Comparison of ENCODE assay signal across 19 cellular contexts in genomic region chr11:66920978-66921784, GRCh38. TPM values are rescaled to one million over a fixed set of nuclear protein-coding genes. Genes with fewer than 3 reads are reported as not detected.
DNase-seq lines count a peak whose midpoint lies in the region; ATAC-seq and TF ChIP-seq lines count a peak whose summit lies in the region.
"Had no signal": no experiment of that assay in that cellular context is flagged by ENCODE, and none has a peak within 500 bp of the region (broad histone marks: within the 10 kb centered on the region; RNA-seq: fewer than 3 reads in every experiment).

No MANE protein-coding gene starts in this region.

- peaks cover 5% of the 10 kb centered on the region for H3K27me3 Mint-ChIP-seq in activated naive CD4-positive, alpha-beta T cell treated with anti-CD3 and anti-CD28 coated beads, Interleukin-2, amount 10 ng/mL, durations not matched to agents 7 days and 5 days

- H3K9me3 Mint-ChIP-seq in activated naive CD4-positive, alpha-beta T cell treated with anti-CD3 and anti-CD28 coated beads, Interleukin-2, amount 10 ng/mL, durations not matched to agents 7 days and 5 days = no peaks in the 10 kb centered on the region
- H3K9me3 Mint-ChIP-seq: nephron had no signal

- H3K36me3 Mint-ChIP-seq in activated naive CD4-positive, alpha-beta T cell treated with anti-CD3 and anti-CD28 coated beads, Interleukin-2, amount 10 ng/mL, durations not matched to agents 7 days and 5 days = no peaks in the 10 kb centered on the region

- TF ChIP-seq CTCF in left lung (IDR thresholded peaks at IDR 0.05) = no peak

- H3K4me1 ChIP-seq in left lung = no peaks in the 10 kb centered on the region

- H3K4me3 Mint-ChIP-seq in activated naive CD4-positive, alpha-beta T cell treated with anti-CD3 and anti-CD28 coated beads, Interleukin-2, amount 10 ng/mL, durations not matched to agents 7 days and 5 days = no peak overlapping the region
- H3K4me3 Mint-ChIP-seq: nephron had no signal

- intact Hi-C loops in left lung (cut with DNase I) = no loop called here

- H3K36me3 ChIP-seq in left lung = no peaks in the 10 kb centered on the region

- peak; percentile 16 for ATAC-seq in left lung

- peak; percentile 56 to 60 for DNase-seq in AML-193 (lab: John Stamatoyannopoulos, UW)
- DNase-seq in KBM-7 = peak; percentile 67
- DNase-seq in UCSD-AML1 (lab: John Stamatoyannopoulos, UW; ENCODE audit: unreplicated experiment) = peak; percentile 35
- no peak for DNase-seq in left lung
- no peak for DNase-seq in cerebellar cortex (ENCODE audit: low spot score)
- no peak for DNase-seq in activated naive CD4-positive, alpha-beta T cell treated with anti-CD3 and anti-CD28 coated beads, Interleukin-2, amount 10 ng/mL, durations not matched to agents 7 days and 5 days
- no peak for DNase-seq in COR-L47 (lab: John Stamatoyannopoulos, UW)
- DNase-seq in HT-29 (ENCODE audit: low spot score) = no peak
- DNase-seq: ACHN; activated effector memory CD4-positive, alpha-beta T cell treated with anti-CD3 and anti-CD28 coated beads, Interleukin-2, amount 50 U/mL, for 16 hours; amniotic stem cell; mesenchymal stem cell; NCI-H146; NCI-H524 treated with DMSO at 0.1 percent for 48 hours; stimulated activated naive CD4-positive, alpha-beta T cell treated with Interleukin-2 at 50 U/mL for 16 hours had no signal

- no peak overlapping the region for H3K27ac Mint-ChIP-seq in activated naive CD4-positive, alpha-beta T cell treated with anti-CD3 and anti-CD28 coated beads, Interleukin-2, amount 10 ng/mL, durations not matched to agents 7 days and 5 days

- in situ Hi-C loops in KBM-7 (cut with MboI; ENCODE audit: low pct_unique_long_range_greater_than_20kb, low sequenced_read_pairs) = no loop called here

- H3K4me1 Mint-ChIP-seq in activated naive CD4-positive, alpha-beta T cell treated with anti-CD3 and anti-CD28 coated beads, Interleukin-2, amount 10 ng/mL, durations not matched to agents 7 days and 5 days = no peaks in the 10 kb centered on the region

- H3K27ac ChIP-seq in left lung = peak overlapping the region in 1 of 2 donors; percentile 14
- H3K27ac ChIP-seq: epithelial cell of prostate, KMS-11 had no signal

- no peaks in the 10 kb centered on the region for H3K27me3 ChIP-seq in left lung

- no peak overlapping the region for H3K4me3 ChIP-seq in left lung

- CTCF ChIA-PET in activated naive CD4-positive, alpha-beta T cell treated with anti-CD3 and anti-CD28 coated beads, Interleukin-2, amount 10 ng/mL, durations not matched to agents 7 days and 5 days (lab: Charles Lee) = no interaction called here

- H3K9me3 ChIP-seq in left lung = peaks cover 0 to 2% of the 10 kb centered on the region in 2 donors

RNA-seq across cellular contexts. Expression of gene PC, which starts 37.0 kb away (rescaled TPM):
- 10 to 100 TPM; 20.3 to 27.4 TPM for total RNA-seq in left lung
- 42.0 and 48.8 TPM in 2 replicates for total RNA-seq in HT-29 (2014; rRNA removed; shearing (Covaris generic))

RNA-seq across cellular contexts. Expression of gene C11orf86, which starts 53.9 kb away (rescaled TPM):
- total RNA-seq in left lung = not detected
- total RNA-seq in HT-29 (2014; rRNA removed; shearing (Covaris generic)) = 0.29 and 0.69 TPM in 2 replicates
- total RNA-seq: ureter had no signal

Comparison
In these comparisons a context has a peak if more than half of its experiments do, and no peak if none do; other contexts are left out.
1. DNase-seq: peak in AML-193 (2 of 2), KBM-7 (single experiment) and UCSD-AML1 (single experiment); none in left lung (0 of 2), cerebellar cortex (single experiment), activated naive CD4-positive, alpha-beta T cell treated with anti-CD3 and anti-CD28 coated beads, Interleukin-2, amount 10 ng/mL, durations not matched to agents 7 days and 5 days (single experiment), COR-L47 (single experiment) and HT-29 (single experiment).